ENCODE assay signal across 8 cellular contexts in the genomic region with DNA sequence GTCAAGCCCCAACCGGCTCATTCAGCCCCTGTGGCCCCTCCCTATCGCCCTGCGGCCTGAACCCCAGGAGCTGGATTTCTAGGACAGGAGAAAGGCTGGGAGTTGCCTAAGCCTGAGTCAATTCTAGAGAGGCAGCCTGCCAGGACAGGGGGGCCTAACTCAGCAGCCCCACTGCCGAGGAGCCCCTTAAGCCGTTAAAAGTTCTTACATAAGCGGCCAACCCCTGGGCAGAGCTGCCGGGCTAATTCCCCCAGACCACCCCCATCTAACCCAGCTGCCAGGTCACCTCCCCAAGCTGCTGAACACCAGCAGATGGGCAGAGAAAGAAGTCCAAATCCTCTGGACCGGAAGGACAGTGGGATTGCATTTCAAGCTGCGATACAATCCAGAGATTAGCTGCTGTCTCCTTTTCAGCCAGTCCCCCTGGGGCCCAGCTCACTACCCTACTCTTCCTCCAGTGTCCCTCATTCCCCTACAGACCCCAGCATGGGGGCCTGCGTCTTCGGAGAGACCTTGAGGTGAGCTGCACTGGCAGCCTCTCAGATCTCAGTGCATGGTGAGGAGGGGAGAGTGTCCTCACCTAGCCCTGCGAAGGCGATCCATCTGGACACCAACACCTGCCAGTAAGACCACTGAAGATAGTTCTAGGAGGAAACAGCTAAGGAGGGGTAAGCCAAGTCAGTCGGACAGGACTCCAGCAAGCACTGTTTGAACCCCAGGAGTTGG. TPM values are rescaled to one million over a fixed set of nuclear protein-coding genes. Genes with fewer than 3 reads are reported as not detected.
DNase-seq lines count a peak whose midpoint lies in the region; ATAC-seq, FAIRE-seq and TF ChIP-seq lines count a peak whose summit lies in the region.

No MANE protein-coding gene starts in this region.

- H3F3A ChIP-seq in MM.1S (ENCODE audit: insufficient read depth, low read length), result peaks cover 25% of the 10 kb centered on the region

- H3K4me1 Mint-ChIP-seq in chondrocyte (ENCODE audit: low read depth), result peaks cover 35% of the 10 kb centered on the region
- peaks cover 17 to 49% (median 46%) of the 10 kb centered on the region in 7 donors for H3K4me1 Mint-ChIP-seq in naive thymus-derived CD4-positive, alpha-beta T cell

- H4K20me1 ChIP-seq in MM.1S (ENCODE audit: insufficient read depth, low read length), result no peaks in the 10 kb centered on the region

- DNase-seq in D721Med (ENCODE audit: insufficient read length, low spot score) (peak; percentile 70), MM.1S (no peak), chondrocyte (ENCODE audit: low spot score) (peak; percentile 78), GM19240 (ENCODE audit: insufficient read length, low spot score) (no peak), iPS-NIHi7 (ENCODE audit: extremely low spot score) (no peak), HK-2 (ENCODE audit: unreplicated experiment) (no peak)
- DNase-seq in naive thymus-derived CD4-positive, alpha-beta T cell, result peak in 2 of 9 donors; percentile 5 to 32

- peaks cover 3% of the 10 kb centered on the region for H3K36me3 Mint-ChIP-seq in chondrocyte (ENCODE audit: low read depth)
- H3K36me3 Mint-ChIP-seq in naive thymus-derived CD4-positive, alpha-beta T cell, result peaks cover 0 to 1% (median 0%) of the 10 kb centered on the region in 5 donors

- peak overlapping the region; percentile 79 for H3K4me3 Mint-ChIP-seq in chondrocyte (ENCODE audit: unreplicated experiment)
- H3K4me3 Mint-ChIP-seq in naive thymus-derived CD4-positive, alpha-beta T cell, result peak overlapping the region; percentile 87 to 95 (median 90)

- TF ChIP-seq CTCF in D721Med (IDR thresholded peaks at IDR 0.05; ENCODE audit: insufficient read depth, missing control alignments), result no peak
- TF ChIP-seq CTCF in MM.1S (IDR thresholded peaks at IDR 0.05; ENCODE audit: low read length), result no peak
- no peak for TF ChIP-seq CTCF in chondrocyte (IDR thresholded peaks at IDR 0.05)

- no peak overlapping the region for H3K27ac ChIP-seq in MM.1S (ENCODE audit: low read length)
- H3K27ac ChIP-seq in naive thymus-derived CD4-positive, alpha-beta T cell (ENCODE audit: low read depth, low read length), result peak overlapping the region; percentile 81

- CTCF ChIA-PET in naive thymus-derived CD4-positive, alpha-beta T cell (lab: Charles Lee), result interaction anchor here (1.5 to 4.8 kb wide), 6 partner anchors 8 to 53 kb away, joined by 4 to 18 read pairs (median 11); no protein-coding TSS in a partner anchor

- peaks cover 14% of the 10 kb centered on the region for H3K4me1 ChIP-seq in MM.1S (ENCODE audit: low read length)
- peaks cover 21 to 30% of the 10 kb centered on the region in 2 donors for H3K4me1 ChIP-seq in naive thymus-derived CD4-positive, alpha-beta T cell (ENCODE audit: control insufficient read depth in 2 of 2, insufficient read depth in 2 of 2, low read length in 2 of 2)

- H3K27me3 Mint-ChIP-seq in chondrocyte (ENCODE audit: low read depth), result peaks cover 10% of the 10 kb centered on the region
- peaks cover 0 to 19% (median 0%) of the 10 kb centered on the region in 5 donors for H3K27me3 Mint-ChIP-seq in naive thymus-derived CD4-positive, alpha-beta T cell

- H3K9me3 Mint-ChIP-seq in chondrocyte (ENCODE audit: low read depth), result no peaks in the 10 kb centered on the region
- H3K9me3 Mint-ChIP-seq in naive thymus-derived CD4-positive, alpha-beta T cell, result no peaks in the 10 kb centered on the region

- H3K9me2 ChIP-seq in MM.1S (replicated peaks; ENCODE audit: insufficient read depth, low read length), result no peaks in the 10 kb centered on the region

- no peak for ATAC-seq in naive thymus-derived CD4-positive, alpha-beta T cell
- no peak for ATAC-seq in GM19463 (IDR thresholded peaks at IDR 0.05; ENCODE audit: unreplicated experiment)

- H3K4me2 ChIP-seq in MM.1S (ENCODE audit: low read depth, low read length), result peak overlapping the region; percentile 97

- intact Hi-C loops in naive thymus-derived CD4-positive, alpha-beta T cell (cut with micrococcal nuclease), result loop anchor here (1.0 to 10.0 kb wide), 12 partner anchors 11 to 1543 kb away; a partner anchor contains a TSS

- H3K27ac Mint-ChIP-seq in chondrocyte (ENCODE audit: unreplicated experiment), result peak overlapping the region; percentile 49
- H3K27ac Mint-ChIP-seq in naive thymus-derived CD4-positive, alpha-beta T cell, result peak overlapping the region; percentile 73 to 93 (median 88)

- POLR2A ChIA-PET in naive thymus-derived CD4-positive, alpha-beta T cell (lab: Charles Lee), result interaction anchor here (1.5 to 2.0 kb wide), 4 partner anchors 8 to 65 kb away, joined by 4 to 14 read pairs (median 8); a partner anchor contains a TSS

- peaks cover 36% of the 10 kb centered on the region for H3K27me3 ChIP-seq in MM.1S (replicated peaks; ENCODE audit: insufficient read depth, low read length)
- no peaks in the 10 kb centered on the region for H3K27me3 ChIP-seq in naive thymus-derived CD4-positive, alpha-beta T cell (ENCODE audit: control insufficient read depth in 2 of 2, insufficient read depth in 2 of 2, low read length in 2 of 2)

- peak overlapping the region; percentile 22; the same call in 1 of the 2 replicates for H3K9ac ChIP-seq in MM.1S (ENCODE audit: low read length)

- H2AFZ ChIP-seq in MM.1S (ENCODE audit: low read length), result peak overlapping the region; percentile 99

- H3K9me3 ChIP-seq in MM.1S (replicated peaks; ENCODE audit: insufficient read depth, low read length), result no peaks in the 10 kb centered on the region
- H3K9me3 ChIP-seq in naive thymus-derived CD4-positive, alpha-beta T cell (ENCODE audit: control insufficient read depth in 2 of 3, low read length in 3 of 3), result no peaks in the 10 kb centered on the region

- peak overlapping the region; percentile 96 for H3K4me3 ChIP-seq in MM.1S (ENCODE audit: low read length)
- H3K4me3 ChIP-seq in naive thymus-derived CD4-positive, alpha-beta T cell (ENCODE audit: low read length), result peak overlapping the region; percentile 89

- H3K36me3 ChIP-seq in MM.1S (replicated peaks; ENCODE audit: insufficient read depth, low read length), result no peaks in the 10 kb centered on the region
- H3K36me3 ChIP-seq in naive thymus-derived CD4-positive, alpha-beta T cell (ENCODE audit: control insufficient read depth in 2 of 3, insufficient read depth in 3 of 3, low read length in 3 of 3), result no peaks in the 10 kb centered on the region

- H3K79me2 ChIP-seq in MM.1S (ENCODE audit: low read length), result peaks cover 17% of the 10 kb centered on the region

- peak; percentile 58 for FAIRE-seq in D721Med (lab: Jason Lieb, UNC)

RNA-seq across cellular contexts. Expression of a gene that starts 0.9 kb away (rescaled TPM):
- 76.4 to 99.8 TPM (median 96.9 TPM) in 3 replicates for total RNA-seq in chondrocyte
- 10 to 100 TPM; 36.5 to 92.0 (median 44.4) TPM for total RNA-seq in naive thymus-derived CD4-positive, alpha-beta T cell
- 10 to 100 TPM; 33.7 to 48.1 TPM for polyA plus RNA-seq in naive thymus-derived CD4-positive, alpha-beta T cell

RNA-seq across cellular contexts. Expression of a gene that starts 46.8 kb away (rescaled TPM):
- 11.8 to 15.8 TPM (median 14.7 TPM) in 3 replicates for total RNA-seq in chondrocyte
- 10 to 100 TPM in 1 of 5 experiments, 1 to 10 TPM in 4; 2.4 to 39.5 (median 4.4) TPM for total RNA-seq in naive thymus-derived CD4-positive, alpha-beta T cell
- polyA plus RNA-seq in naive thymus-derived CD4-positive, alpha-beta T cell, result 1 to 10 TPM; 2.5 to 3.1 TPM

RNA-seq across cellular contexts. Expression of a gene that starts 47.4 kb away (rescaled TPM):
- total RNA-seq in chondrocyte, result 0.42 to 1.4 TPM (median 0.46 TPM) in 3 replicates
- 1 to 10 TPM in 1 of 5 experiments, under 1 TPM in 3, not detected in 1; 0.49 to 1.1 (median 0.58) TPM for total RNA-seq in naive thymus-derived CD4-positive, alpha-beta T cell
- under 1 TPM in 1 of 2 donors, not detected in 1; 0.27 TPM for polyA plus RNA-seq in naive thymus-derived CD4-positive, alpha-beta T cell

Comparison
In these comparisons a context has a peak if more than half of its experiments do, and no peak if none do; other contexts are left out.
1. DNase-seq: peak in D721Med (single experiment) and chondrocyte (single experiment); none in MM.1S (single experiment), GM19240 (single experiment), iPS-NIHi7 (single experiment) and HK-2 (single experiment).